8 cellular contexts compared by ENCODE assay signal in the genomic region with DNA sequence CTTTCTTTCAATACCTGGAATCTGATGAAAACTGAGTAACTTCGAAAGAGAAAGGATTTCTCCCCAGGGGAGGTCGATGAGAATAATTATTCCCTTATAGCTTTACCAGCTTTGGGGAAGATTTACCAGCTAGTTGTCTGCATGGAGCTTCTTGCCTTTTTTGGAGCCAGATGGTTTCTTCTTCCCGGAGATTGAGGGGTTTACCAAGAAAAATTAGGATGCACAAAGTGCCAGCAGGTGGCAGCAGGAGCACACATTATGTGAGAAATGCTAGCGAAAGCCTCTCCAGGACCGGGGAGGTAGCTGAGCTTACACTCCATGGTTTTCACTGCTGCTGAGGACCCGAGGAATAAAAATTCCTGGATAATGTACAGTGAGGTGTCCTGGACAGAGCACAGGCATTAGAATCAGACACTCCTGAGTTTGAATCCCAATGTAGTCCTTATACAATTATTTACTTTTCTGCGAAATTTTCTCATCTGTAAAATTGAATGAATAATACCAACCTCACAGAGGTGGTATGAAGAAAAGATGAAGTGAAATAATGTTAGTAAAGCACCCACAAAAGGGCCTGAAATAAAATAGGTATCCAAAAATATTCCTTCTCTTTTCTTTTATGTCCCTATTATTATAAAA.
A peak's percentile ranks its signal among the peaks of the same experiment; 100 is the strongest.
DNase-seq lines count a peak whose midpoint lies in the region; ATAC-seq and TF ChIP-seq lines count a peak whose summit lies in the region.

No MANE protein-coding gene starts in this region.

- TF ChIP-seq CTCF in AG09319 (IDR thresholded peaks at IDR 0.05; ENCODE audit: low read depth, low read length) (peak; percentile 68), choroid plexus epithelial cell (conservative IDR thresholded peaks at IDR 0.05; ENCODE audit: low read depth, low read length) (peak; percentile 87)

- DNase-seq in AG09319 (ENCODE audit: extremely low read depth, low read depth): peak; percentile 70
- DNase-seq in HCEC 1CT: peak; percentile 72
- DNase-seq in NCI-H345 treated with DMSO at 0.1 percent for 48 hours (lab: John Stamatoyannopoulos, UW; ENCODE audit: unreplicated experiment): peak; percentile 78
- peak; percentile 57 for DNase-seq in activated CD4-positive, alpha-beta T cell treated with anti-CD3 and anti-CD28 coated beads for 1 hour
- DNase-seq in choroid plexus epithelial cell (ENCODE audit: low read depth): peak; percentile 91
- DNase-seq in left kidney (ENCODE audit: low read depth, low spot score): peak; percentile 96
- DNase-seq in stimulated activated CD4-positive, alpha-beta T cell treated with anti-CD3 and anti-CD28 coated beads, Interleukin-4, amount 100 ng/mL, for 1 hour: peak; percentile 72

- H3K4me3 ChIP-seq in choroid plexus epithelial cell (ENCODE audit: low read depth, low read length): no peak overlapping the region

- no peak for ATAC-seq in HG02852 (IDR thresholded peaks at IDR 0.05; ENCODE audit: unreplicated experiment)
